ENCODE assay signal across 9 cellular contexts in genomic region chr18:49561127-49561376, GRCh38. TPM values are rescaled to one million over a fixed set of nuclear protein-coding genes. Genes with fewer than 3 reads are reported as not detected.
A peak's percentile ranks its signal among the peaks of the same experiment; 100 is the strongest.
DNase-seq lines count a peak whose midpoint lies in the region; ATAC-seq, FAIRE-seq and TF ChIP-seq lines count a peak whose summit lies in the region.
"Had no signal": no experiment of that assay in that cellular context is flagged by ENCODE, and none has a peak within 500 bp of the region (broad histone marks: within the 10 kb centered on the region; RNA-seq: fewer than 3 reads in every experiment).

No MANE protein-coding gene starts in this region.

- H2AFZ ChIP-seq in mesenchymal stem cell (ENCODE audit: low read depth, low read length) = no peak overlapping the region

- no peak overlapping the region for H3K27ac ChIP-seq in left ventricle myocardium inferior (replicated peaks)
- H3K27ac ChIP-seq in mesenchymal stem cell (ENCODE audit: low read length, poor library complexity, severe bottlenecking) = no peak overlapping the region
- no peak overlapping the region for H3K27ac ChIP-seq in aorta (ENCODE audit: low read depth in 1 of 2, low read length in 2 of 2)

- H3K9me3 Mint-ChIP-seq in MCF 10A (ENCODE audit: unreplicated experiment) = no peaks in the 10 kb centered on the region

- BruUV-seq in MCF 10A (replicated peaks; lab: Mats Ljungman, UMichigan) = no TSS peak

- H3K27me3 ChIP-seq in left ventricle myocardium inferior (ENCODE audit: low read depth) = peaks cover 72% of the 10 kb centered on the region
- H3K27me3 ChIP-seq in mesenchymal stem cell (ENCODE audit: control insufficient read depth in 1 of 2, insufficient read depth in 1 of 2, low read length in 2 of 2) = peaks cover 0 to 60% of the 10 kb centered on the region in 2 experiments
- H3K27me3 ChIP-seq in aorta (ENCODE audit: control insufficient read depth in 1 of 2, insufficient read depth in 2 of 2, low read length in 1 of 2) = no peaks in the 10 kb centered on the region

- H3K4me3 ChIP-seq in left ventricle myocardium inferior (peak overlapping the region; percentile 57), mesenchymal stem cell (ENCODE audit: insufficient read depth in 1 of 2, low read depth in 1 of 2, low read length in 2 of 2) (peak overlapping the region; percentile 63 to 76), aorta (ENCODE audit: low read length in 2 of 2) (peak overlapping the region; percentile 6 to 15)

- H2BK120ac ChIP-seq in mesenchymal stem cell (ENCODE audit: low read depth, low read length) = no peak overlapping the region

- H3K9me3 ChIP-seq in left ventricle myocardium inferior (replicated peaks) = no peaks in the 10 kb centered on the region
- H3K9me3 ChIP-seq in mesenchymal stem cell (ENCODE audit: control insufficient read depth, low read length) = no peaks in the 10 kb centered on the region
- H3K9me3 ChIP-seq in aorta (ENCODE audit: control insufficient read depth, low read length) = no peaks in the 10 kb centered on the region

- no peak overlapping the region for H3K27ac Mint-ChIP-seq in MCF 10A (ENCODE audit: low read depth, unreplicated experiment)

- no peaks in the 10 kb centered on the region for H3K36me3 Mint-ChIP-seq in MCF 10A (ENCODE audit: insufficient read depth, unreplicated experiment)

- POLR2A ChIA-PET in MCF 10A (lab: Yijun Ruan, JAX) = interaction anchor here (0.7 to 2.6 kb wide), 8 partner anchors 9 to 278 kb away, joined by 3 to 13 read pairs (median 4); partner anchors contain the start of gene C18orf32

- ATAC-seq in aorta (ENCODE audit: low FRiP score) = peak; percentile 12

- H3K23ac ChIP-seq in mesenchymal stem cell (ENCODE audit: low read length in 2 of 2) = peak overlapping the region in 1 of 2 experiments; percentile 54

- 1% methylated on average over 17 of the region's 17 CpGs for WGBS in mesenchymal stem cell
- WGBS in aorta, 2 donors = 1 to 3% methylated on average over 17 of the region's 17 CpGs

- CTCF ChIA-PET in MCF 10A (lab: Yijun Ruan, JAX) = interaction anchor here (0.6 to 5.3 kb wide), 13 partner anchors 9 to 797 kb away, joined by 3 to 54 read pairs (median 6); no protein-coding TSS in a partner anchor

- peak overlapping the region in 1 of 2 experiments; percentile 70 for H2BK12ac ChIP-seq in mesenchymal stem cell (ENCODE audit: low read length in 2 of 2)

- no peak overlapping the region for H2AK5ac ChIP-seq in mesenchymal stem cell (ENCODE audit: low read length, severe bottlenecking)

- peaks cover 14% of the 10 kb centered on the region for H3K79me1 ChIP-seq in mesenchymal stem cell (replicated peaks; ENCODE audit: low read length, poor library complexity, severe bottlenecking)

- peak overlapping the region; percentile 54 for H3K9ac ChIP-seq in mesenchymal stem cell (ENCODE audit: low read length)

- H3K4me1 ChIP-seq in left ventricle myocardium inferior (peaks cover 33% of the 10 kb centered on the region), mesenchymal stem cell (ENCODE audit: control insufficient read depth, insufficient read depth, low read depth, low read length) (peaks cover 26% of the 10 kb centered on the region), aorta (ENCODE audit: control insufficient read depth in 1 of 2, insufficient read depth in 2 of 2, low read length in 2 of 2) (no peaks in the 10 kb centered on the region)

- H3K4me2 ChIP-seq in mesenchymal stem cell (ENCODE audit: low read length, poor library complexity, severe bottlenecking) = peak overlapping the region; percentile 98

- H3K4me3 Mint-ChIP-seq in MCF 10A (ENCODE audit: unreplicated experiment) = peak overlapping the region; percentile 66

- peaks cover 49% of the 10 kb centered on the region for H3K4me1 Mint-ChIP-seq in MCF 10A (ENCODE audit: insufficient read depth, unreplicated experiment)

- no peaks in the 10 kb centered on the region for H3K27me3 Mint-ChIP-seq in MCF 10A (ENCODE audit: insufficient read depth, unreplicated experiment)

- H3K14ac ChIP-seq in mesenchymal stem cell (ENCODE audit: low read length in 2 of 2) = no peak overlapping the region

- no peak overlapping the region for H2BK15ac ChIP-seq in mesenchymal stem cell (ENCODE audit: low read depth, poor library complexity, severe bottlenecking)

- intact Hi-C loops in left ventricle myocardium inferior (cut with micrococcal nuclease) = loop anchor here (5.0 kb wide), 1 partner anchor 296 kb away; no protein-coding TSS in a partner anchor
- intact Hi-C loops in cardiac septum (cut with DNase I) = loop anchor here (2.0 kb wide), 1 partner anchor 298 kb away; no protein-coding TSS in a partner anchor
- intact Hi-C loops in MCF 10A (cut with micrococcal nuclease) = no loop called here
- intact Hi-C loops in aorta (cut with DNase I) = loop anchor here in 1 of 2 donors (5.0 kb wide), 1 partner anchor 296 kb away; no protein-coding TSS in a partner anchor

- no peak for TF ChIP-seq CTCF in left ventricle myocardium inferior (IDR thresholded peaks at IDR 0.05; ENCODE audit: borderline replicate concordance)
- TF ChIP-seq CTCF in MCF 10A (IDR thresholded peaks at IDR 0.05; ENCODE audit: unreplicated experiment) = no peak

- no peak overlapping the region for H4K8ac ChIP-seq in mesenchymal stem cell (ENCODE audit: low read length)

- peak overlapping the region in 1 of 2 experiments; percentile 76 for H3K18ac ChIP-seq in mesenchymal stem cell (ENCODE audit: low read depth in 1 of 2, low read length in 2 of 2)

- no peak overlapping the region for H3K4ac ChIP-seq in mesenchymal stem cell (ENCODE audit: low read depth in 1 of 2, low read length in 2 of 2)

- H4K91ac ChIP-seq in mesenchymal stem cell (ENCODE audit: low read length) = no peak overlapping the region

- H3K36me3 ChIP-seq in left ventricle myocardium inferior (no peaks in the 10 kb centered on the region), mesenchymal stem cell (ENCODE audit: control insufficient read depth in 1 of 2, insufficient read depth in 2 of 2, low read depth in 1 of 2, low read length in 2 of 2) (peaks cover 0 to 6% of the 10 kb centered on the region in 2 experiments), aorta (ENCODE audit: control insufficient read depth in 1 of 2, insufficient read depth in 2 of 2, low read length in 1 of 2) (no peaks in the 10 kb centered on the region)

- no peak overlapping the region for H2BK5ac ChIP-seq in mesenchymal stem cell (ENCODE audit: low read depth, low read length, poor library complexity, severe bottlenecking)

- DNase-seq in left ventricle myocardium inferior (no peak), cardiac septum (ENCODE audit: low spot score) (no peak), MCF 10A (ENCODE audit: unreplicated experiment) (peak; percentile 34), mesenchymal stem cell (peak; percentile 43), aorta (no peak), NCI-H748 (lab: John Stamatoyannopoulos, UW; ENCODE audit: unreplicated experiment) (no peak), urothelium cell line (ENCODE audit: low spot score) (no peak)
- no peak for DNase-seq in activated effector memory CD4-positive, alpha-beta T cell treated with Interleukin-2 at 50 U/mL for 16 hours

- no peak for FAIRE-seq in urothelium cell line (lab: Jason Lieb, UNC)
- FAIRE-seq: islet of Langerhans had no signal

RNA-seq across cellular contexts. Expression of gene LIPG, which starts 0.8 kb away (rescaled TPM):
- not detected for total RNA-seq in left ventricle myocardium inferior
- total RNA-seq in cardiac septum = 1.7 TPM
- total RNA-seq in MCF 10A (2022) = 57.8 and 67.6 TPM in 2 replicates
- 30.0 TPM for polyA plus RNA-seq in mesenchymal stem cell (2013, experiment 1 of 2)
- polyA plus RNA-seq in mesenchymal stem cell (2013, experiment 2 of 2) = 30.5 TPM
- 10 to 100 TPM in 1 of 2 donors, 1 to 10 TPM in 1; 9.1 to 23.7 TPM for total RNA-seq in aorta
- polyA plus RNA-seq in aorta = under 1 TPM; 0.03 to 0.38 TPM

Comparison
In these comparisons a context has a peak if more than half of its experiments do, and no peak if none do; other contexts are left out.
1. DNase-seq: peak in MCF 10A (single experiment) and mesenchymal stem cell (single experiment); none in left ventricle myocardium inferior (single experiment), cardiac septum (single experiment), aorta (0 of 2), activated effector memory CD4-positive, alpha-beta T cell treated with Interleukin-2 at 50 U/mL for 16 hours (single experiment), NCI-H748 (single experiment) and urothelium cell line (single experiment).
2. H3K4me3 ChIP-seq: peak in every context shown above with its lines; median percentile 70 in mesenchymal stem cell; 57 in left ventricle myocardium inferior; 10 in aorta.